In genomic region chr1:167492509-167492910, GRCh38 we compare ENCODE assay signal across 13 cellular contexts. TPM values are rescaled to one million over a fixed set of nuclear protein-coding genes. Genes with fewer than 3 reads are reported as not detected.
DNase-seq lines count a peak whose midpoint lies in the region; ATAC-seq, FAIRE-seq and TF ChIP-seq lines count a peak whose summit lies in the region.
"Had no signal": no experiment of that assay in that cellular context is flagged by ENCODE, and none has a peak within 500 bp of the region (broad histone marks: within the 10 kb centered on the region; RNA-seq: fewer than 3 reads in every experiment).

No MANE protein-coding gene starts in this region.

- CTCF ChIA-PET in CD8-positive, alpha-beta T cell (lab: Charles Lee): interaction anchor here (1.2 to 1.6 kb wide), 3 partner anchors 9 to 41 kb away, joined by 3 to 7 read pairs (median 5); no protein-coding TSS in a partner anchor

- peak in 3 of 7 experiments; percentile 42 to 81 (median 63) for DNase-seq in CD8-positive, alpha-beta T cell
- DNase-seq in T-helper 1 cell (peak in 3 of 5 donors; percentile 42 to 53 (median 43)), natural killer cell (peak; percentile 61), COLO668 (lab: John Stamatoyannopoulos, UW; ENCODE audit: unreplicated experiment) (no peak), HT-29 (ENCODE audit: low spot score) (no peak), HTR-8/SVneo (ENCODE audit: insufficient read length, low spot score) (no peak)
- no peak for DNase-seq in activated T-helper 2 cell treated with anti-CD3 and anti-CD28 coated beads, Interferon-gamma antibody, Interleukin-2, Interleukin-4, amounts not matched to agents 10 μg/mL and 5 μg/mL and 100 μg/mL, durations not matched to agents 14 hours and 24 hours and 36 hours (ENCODE audit: low spot score)
- DNase-seq: NCI-H2029, occipital lobe had no signal

- POLR2A ChIA-PET in CD8-positive, alpha-beta T cell (lab: Charles Lee): interaction anchor here (0.6 to 2.9 kb wide), 6 partner anchors 9 to 36 kb away, joined by 3 to 12 read pairs (median 6); partner anchors contain the start of gene CD247

- peaks cover 64% of the 10 kb centered on the region for H3K36me3 Mint-ChIP-seq in CD8-positive, alpha-beta T cell
- H3K36me3 Mint-ChIP-seq in activated T-helper 2 cell treated with anti-CD3 and anti-CD28 coated beads, Interferon-gamma antibody, Interleukin-2, Interleukin-4, amounts not matched to agents 10 μg/mL and 5 μg/mL and 100 μg/mL, durations not matched to agents 14 hours and 24 hours and 36 hours (ENCODE audit: low read depth): peaks cover 88% of the 10 kb centered on the region
- peaks cover 11% of the 10 kb centered on the region for H3K36me3 Mint-ChIP-seq in natural killer cell

- TF ChIP-seq CTCF in CD8-positive, alpha-beta T cell (IDR thresholded peaks at IDR 0.05): no peak
- TF ChIP-seq CTCF in natural killer cell (IDR thresholded peaks at IDR 0.05): no peak

- H3K4me3 Mint-ChIP-seq in CD8-positive, alpha-beta T cell: peak overlapping the region; percentile 68
- peak overlapping the region; percentile 72 for H3K4me3 Mint-ChIP-seq in activated T-helper 2 cell treated with anti-CD3 and anti-CD28 coated beads, Interferon-gamma antibody, Interleukin-2, Interleukin-4, amounts not matched to agents 10 μg/mL and 5 μg/mL and 100 μg/mL, durations not matched to agents 14 hours and 24 hours and 36 hours (ENCODE audit: low read depth)
- H3K4me3 Mint-ChIP-seq in natural killer cell: peak overlapping the region; percentile 87

- H3K4me1 Mint-ChIP-seq in CD8-positive, alpha-beta T cell (ENCODE audit: low read depth): peaks cover 90% of the 10 kb centered on the region
- H3K4me1 Mint-ChIP-seq in activated T-helper 2 cell treated with anti-CD3 and anti-CD28 coated beads, Interferon-gamma antibody, Interleukin-2, Interleukin-4, amounts not matched to agents 10 μg/mL and 5 μg/mL and 100 μg/mL, durations not matched to agents 14 hours and 24 hours and 36 hours (ENCODE audit: low read depth): peaks cover 86% of the 10 kb centered on the region
- peaks cover 97 to 99% of the 10 kb centered on the region in 2 donors for H3K4me1 Mint-ChIP-seq in natural killer cell

- H3K27ac Mint-ChIP-seq in CD8-positive, alpha-beta T cell: peak overlapping the region; percentile 95
- peak overlapping the region; percentile 91 for H3K27ac Mint-ChIP-seq in activated T-helper 2 cell treated with anti-CD3 and anti-CD28 coated beads, Interferon-gamma antibody, Interleukin-2, Interleukin-4, amounts not matched to agents 10 μg/mL and 5 μg/mL and 100 μg/mL, durations not matched to agents 14 hours and 24 hours and 36 hours
- peak overlapping the region; percentile 91 to 100 for H3K27ac Mint-ChIP-seq in natural killer cell

- H3K9me3 Mint-ChIP-seq in CD8-positive, alpha-beta T cell: no peaks in the 10 kb centered on the region
- no peaks in the 10 kb centered on the region for H3K9me3 Mint-ChIP-seq in activated T-helper 2 cell treated with anti-CD3 and anti-CD28 coated beads, Interferon-gamma antibody, Interleukin-2, Interleukin-4, amounts not matched to agents 10 μg/mL and 5 μg/mL and 100 μg/mL, durations not matched to agents 14 hours and 24 hours and 36 hours
- H3K9me3 Mint-ChIP-seq in natural killer cell: no peaks in the 10 kb centered on the region

- H3K9me3 ChIP-seq in CD8-positive, alpha-beta T cell (ENCODE audit: low read length): no peaks in the 10 kb centered on the region
- H3K9me3 ChIP-seq: SJSA1 had no signal

- H3K36me3 ChIP-seq in CD8-positive, alpha-beta T cell (ENCODE audit: insufficient read depth, low read length): peaks cover 14% of the 10 kb centered on the region
- H3K36me3 ChIP-seq: SJSA1 had no signal

- no peak overlapping the region for H3K4me3 ChIP-seq in CD8-positive, alpha-beta T cell (ENCODE audit: low read depth, low read length)
- H3K4me3 ChIP-seq: SJSA1, skin epidermis had no signal

- no peaks in the 10 kb centered on the region for H3K27me3 Mint-ChIP-seq in CD8-positive, alpha-beta T cell (ENCODE audit: low read depth)
- no peaks in the 10 kb centered on the region for H3K27me3 Mint-ChIP-seq in activated T-helper 2 cell treated with anti-CD3 and anti-CD28 coated beads, Interferon-gamma antibody, Interleukin-2, Interleukin-4, amounts not matched to agents 10 μg/mL and 5 μg/mL and 100 μg/mL, durations not matched to agents 14 hours and 24 hours and 36 hours (ENCODE audit: low read depth)
- H3K27me3 Mint-ChIP-seq in natural killer cell (ENCODE audit: low read depth in 2 of 2): no peaks in the 10 kb centered on the region

- intact Hi-C loops in CD8-positive, alpha-beta T cell (cut with DNase I, micrococcal nuclease): loop anchor here in 1 of 2 experiments (2.0 kb wide), 1 partner anchor 18 kb away; no protein-coding TSS in a partner anchor
- intact Hi-C loops in activated T-helper 2 cell treated with anti-CD3 and anti-CD28 coated beads, Interferon-gamma antibody, Interleukin-2, Interleukin-4, amounts not matched to agents 10 μg/mL and 5 μg/mL and 100 μg/mL, durations not matched to agents 14 hours and 24 hours and 36 hours (cut with micrococcal nuclease): loop anchor here (1.0 to 5.0 kb wide), 2 partner anchors 8 to 195 kb away; no protein-coding TSS in a partner anchor
- intact Hi-C loops in natural killer cell (cut with micrococcal nuclease): loop anchor here (2.0 kb wide), 2 partner anchors 14 to 22 kb away; no protein-coding TSS in a partner anchor

- no peak for FAIRE-seq in HTR-8/SVneo (lab: Jason Lieb, UNC)
- FAIRE-seq: endothelial cell of umbilical vein had no signal

- ATAC-seq in CD8-positive, alpha-beta T cell: peak; percentile 70
- peak; percentile 39 to 56 (median 54) for ATAC-seq in natural killer cell
- no peak for ATAC-seq in GM21737 (IDR thresholded peaks at IDR 0.05; ENCODE audit: unreplicated experiment)

- no peaks in the 10 kb centered on the region for H3K27me3 ChIP-seq in CD8-positive, alpha-beta T cell (ENCODE audit: insufficient read depth, low read length)

- peak overlapping the region; percentile 30 for H3K27ac ChIP-seq in CD8-positive, alpha-beta T cell (ENCODE audit: low read depth, low read length)
- H3K27ac ChIP-seq: SJSA1 had no signal

- peaks cover 96% of the 10 kb centered on the region for H3K4me1 ChIP-seq in CD8-positive, alpha-beta T cell (ENCODE audit: insufficient read depth, low read length)
- H3K4me1 ChIP-seq: SJSA1 had no signal

RNA-seq across cellular contexts. Expression of gene CD247, which starts 25.8 kb away (rescaled TPM):
- 100 to 1,000 TPM; 327 to 331 TPM for total RNA-seq in CD8-positive, alpha-beta T cell
- total RNA-seq in activated T-helper 2 cell treated with anti-CD3 and anti-CD28 coated beads, Interferon-gamma antibody, Interleukin-2, Interleukin-4, amounts not matched to agents 10 μg/mL and 5 μg/mL and 100 μg/mL, durations not matched to agents 14 hours and 24 hours and 36 hours: 193 and 196 TPM in 2 replicates
- total RNA-seq in natural killer cell: 1,000 to 10,000 TPM; 1,027 to 1,374 (median 1,309) TPM
- total RNA-seq in HT-29 (2014; rRNA removed; shearing (Covaris generic)): not detected in 2 replicates
- total RNA-seq: endothelial cell of umbilical vein, SJSA1 had no signal

Comparison
In these comparisons a context has a peak if more than half of its experiments do, and no peak if none do; other contexts are left out.
1. DNase-seq: peak in T-helper 1 cell (3 of 5) and natural killer cell (single experiment); none in activated T-helper 2 cell treated with anti-CD3 and anti-CD28 coated beads, Interferon-gamma antibody, Interleukin-2, Interleukin-4, amounts not matched to agents 10 μg/mL and 5 μg/mL and 100 μg/mL, durations not matched to agents 14 hours and 24 hours and 36 hours (single experiment), COLO668 (single experiment), HT-29 (single experiment) and HTR-8/SVneo (single experiment).
2. RNA of gene CD247, which starts 25.8 kb away (total RNA-seq): 1,027 to 1,374 TPM in natural killer cell, 327 to 331 TPM in CD8-positive, alpha-beta T cell and 193 to 196 TPM in activated T-helper 2 cell treated with anti-CD3 and anti-CD28 coated beads, Interferon-gamma antibody, Interleukin-2, Interleukin-4, amounts not matched to agents 10 μg/mL and 5 μg/mL and 100 μg/mL, durations not matched to agents 14 hours and 24 hours and 36 hours; not detected in HT-29; every median in the first group is over 100 times any median in the second.
3. Peak in every context shown above with its lines, with median percentiles within 50 percentile points of each other: H3K27ac Mint-ChIP-seq and H3K4me3 Mint-ChIP-seq.